Comparison of ENCODE assay signal across 8 cellular contexts in the genomic region with DNA sequence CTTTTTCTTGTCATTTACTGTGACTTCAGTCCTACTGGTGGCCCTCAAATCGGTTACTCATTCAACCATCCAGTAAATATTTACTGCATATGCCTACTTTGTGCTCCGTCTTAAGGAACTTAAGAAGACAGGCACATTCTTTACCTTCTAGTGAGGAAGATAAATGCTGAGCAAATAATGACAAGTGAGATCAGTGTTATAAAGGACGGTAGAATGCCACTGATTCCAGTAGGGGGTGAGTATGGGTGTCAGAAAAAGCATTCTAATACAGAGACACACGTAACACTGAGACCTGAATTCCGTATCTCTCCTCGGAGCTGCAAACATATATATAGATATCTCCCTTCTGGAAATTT. TPM values are rescaled to one million over a fixed set of nuclear protein-coding genes. Genes with fewer than 3 reads are reported as not detected.
DNase-seq lines count a peak whose midpoint lies in the region; ATAC-seq and TF ChIP-seq lines count a peak whose summit lies in the region.

No MANE protein-coding gene starts in this region.

- H3K4me1 ChIP-seq in Panc1 (ENCODE audit: control insufficient read depth, insufficient read depth, low read length), result peaks cover 23% of the 10 kb centered on the region
- peaks cover 0 to 43% (median 37%) of the 10 kb centered on the region in 4 donors for H3K4me1 ChIP-seq in sigmoid colon

- TF ChIP-seq POLR2A in sigmoid colon (IDR thresholded peaks at IDR 0.05), result no peak

- peak; percentile 20 for TF ChIP-seq CTCF in GM12873 (IDR thresholded peaks at IDR 0.05; ENCODE audit: insufficient read depth, low read depth, low read length, missing control alignments)
- no peak for TF ChIP-seq CTCF in Panc1 (IDR thresholded peaks at IDR 0.05)
- peak; percentile 16 for TF ChIP-seq CTCF in epithelial cell of proximal tubule (conservative IDR thresholded peaks at IDR 0.05; ENCODE audit: low read depth, low read length)
- TF ChIP-seq CTCF in sigmoid colon (IDR thresholded peaks at IDR 0.05), result no peak

- H3K9me3 ChIP-seq in Panc1 (ENCODE audit: control insufficient read depth, insufficient read depth, low read depth, low read length), result no peaks in the 10 kb centered on the region
- no peaks in the 10 kb centered on the region for H3K9me3 ChIP-seq in sigmoid colon

- H3K36me3 ChIP-seq in Panc1 (ENCODE audit: control insufficient read depth, insufficient read depth, low read length) (peaks cover 19% of the 10 kb centered on the region), sigmoid colon (peaks cover 4 to 33% (median 15%) of the 10 kb centered on the region in 4 donors)

- CTCF ChIA-PET in Panc1 (lab: Charles Lee), result no interaction called here

- DNase-seq in Panc1 (ENCODE audit: low read depth, low spot score) (no peak), epithelial cell of proximal tubule (ENCODE audit: low read depth) (no peak), sigmoid colon (no peak), hypothalamus (lab: John Stamatoyannopoulos, UW) (no peak), iPS-NIHi7 (ENCODE audit: extremely low spot score) (no peak)
- DNase-seq in activated CD4-positive, CD25-positive, alpha-beta regulatory T cell treated with anti-CD3 and anti-CD28 coated beads, Interleukin-2, amount 50 U/mL, for 72 hours, result no peak

- ATAC-seq in Panc1, result no peak
- ATAC-seq in HG02885 (IDR thresholded peaks at IDR 0.05; ENCODE audit: poor library complexity, unreplicated experiment), result no peak

- POLR2A ChIA-PET in Panc1 (lab: Charles Lee), result interaction anchor here (0.7 kb wide), 1 partner anchor 295 kb away, joined by 3 read pairs; a partner anchor contains a TSS

- H3K27me3 ChIP-seq in Panc1 (ENCODE audit: control insufficient read depth, insufficient read depth, low read length) (no peaks in the 10 kb centered on the region), sigmoid colon (no peaks in the 10 kb centered on the region)

- in situ Hi-C loops in Panc1 (cut with HindIII; ENCODE audit: low pct_unique_long_range_greater_than_20kb, low sequenced_read_pairs), result no loop called here

- peak overlapping the region; percentile 97 for H3K27ac ChIP-seq in Panc1 (ENCODE audit: low read length)
- H3K27ac ChIP-seq in sigmoid colon, result peak overlapping the region; percentile 87 to 94 (median 90)

- intact Hi-C loops in Panc1 (cut with micrococcal nuclease; ENCODE audit: unreplicated experiment), result no loop called here
- intact Hi-C loops in sigmoid colon (cut with DNase I), result loop anchor here (2.0 kb wide), 1 partner anchor 294 kb away; a partner anchor contains a TSS

- WGBS in sigmoid colon, 2 donors, result 29 to 57% methylated on average over 6 of the region's 6 CpGs

- no TSS peak for BruUV-seq in Panc1 (replicated peaks; lab: Mats Ljungman, UMichigan)

- peak overlapping the region; percentile 88 for H3K4me3 ChIP-seq in Panc1 (ENCODE audit: low read depth in 2 of 2, low read length in 2 of 2)
- peak overlapping the region; percentile 78 for H3K4me3 ChIP-seq in epithelial cell of proximal tubule (ENCODE audit: low read depth, low read length)
- H3K4me3 ChIP-seq in sigmoid colon, result peak overlapping the region; percentile 73 to 81 (median 74)

- no peak for TF ChIP-seq EP300 in sigmoid colon (IDR thresholded peaks at IDR 0.05)

RNA-seq across cellular contexts. Expression of a gene that starts 1.6 kb away (rescaled TPM):
- 14.8 TPM for total RNA-seq in Panc1 (2021; ENCODE audit: unreplicated experiment)
- 11.9 TPM for polyA plus RNA-seq in Panc1 (2012; ENCODE audit: insufficient read length)
- 5.3 and 7.0 TPM in 2 replicates for total RNA-seq in epithelial cell of proximal tubule
- 10 to 100 TPM in 3 of 4 donors, 1 to 10 TPM in 1; 9.6 to 12.2 (median 11.0) TPM for total RNA-seq in sigmoid colon
- 1 to 10 TPM; 4.2 to 5.4 (median 5.3) TPM for polyA plus RNA-seq in sigmoid colon

RNA-seq across cellular contexts. Expression of a gene that starts 38.2 kb away (rescaled TPM):
- total RNA-seq in Panc1 (2021; ENCODE audit: unreplicated experiment) (56.6 TPM), epithelial cell of proximal tubule (14.3 and 34.2 TPM in 2 replicates), sigmoid colon (10 to 100 TPM; 62.0 to 78.2 (median 66.3) TPM)
- polyA plus RNA-seq in Panc1 (2012; ENCODE audit: insufficient read length), result 16.9 TPM
- 10 to 100 TPM; 12.7 to 34.4 (median 13.2) TPM for polyA plus RNA-seq in sigmoid colon

Comparison
In these comparisons a context has a peak if more than half of its experiments do, and no peak if none do; other contexts are left out.
1. CTCF ChIP-seq: peak in GM12873 (single experiment) and epithelial cell of proximal tubule (single experiment); none in Panc1 (single experiment) and sigmoid colon (0 of 4).
2. Peak in every context shown above with its lines, with median percentiles within 50 percentile points of each other: H3K4me3 ChIP-seq.